9 cellular contexts compared by ENCODE assay signal in the genomic region with DNA sequence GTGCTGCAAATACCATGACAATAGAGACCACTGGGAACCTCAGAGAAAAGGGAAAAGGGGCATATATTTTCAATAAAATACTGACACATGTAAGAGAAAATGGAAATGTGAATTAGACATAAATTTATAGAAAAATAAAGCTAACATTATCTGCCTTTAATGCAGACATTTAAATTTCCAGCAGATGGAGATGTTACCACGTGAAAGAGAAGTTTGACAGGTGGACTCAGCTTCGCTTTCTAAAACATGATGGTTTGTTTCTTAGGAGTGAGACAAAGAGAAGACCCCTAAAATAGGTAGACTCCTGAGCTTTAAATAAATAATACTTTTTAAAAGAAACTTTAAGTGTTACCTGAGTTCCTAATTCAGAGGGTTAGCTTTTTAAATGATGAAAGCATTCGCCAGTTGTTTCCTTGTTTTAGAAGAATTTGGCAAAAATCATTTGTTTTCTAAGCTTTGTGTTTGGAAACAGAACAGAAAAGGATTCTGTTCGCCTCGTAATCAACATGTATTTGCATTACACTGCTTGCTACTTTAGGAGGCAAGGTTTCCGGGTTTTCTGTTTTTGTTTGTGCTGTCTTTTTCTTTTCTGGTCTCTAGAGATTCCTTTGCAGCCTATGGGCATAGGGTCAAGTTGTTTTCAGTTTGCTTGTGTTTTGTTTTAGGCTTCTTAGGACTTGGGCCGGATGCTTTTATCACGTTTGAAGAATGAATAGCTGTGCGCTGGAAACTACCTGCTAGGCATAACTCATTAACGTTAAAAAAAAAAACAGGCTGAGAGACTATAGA.
DNase-seq lines count a peak whose midpoint lies in the region; ATAC-seq, FAIRE-seq and TF ChIP-seq lines count a peak whose summit lies in the region.
"Had no signal": no experiment of that assay in that cellular context is flagged by ENCODE, and none has a peak within 500 bp of the region (broad histone marks: within the 10 kb centered on the region; RNA-seq: fewer than 3 reads in every experiment).

No MANE protein-coding gene starts in this region.

- POLR2A ChIA-PET in A549 (lab: Yijun Ruan, JAX) = interaction anchor here (1.0 kb wide), 2 partner anchors 25 to 54 kb away, joined by 3 read pairs; no protein-coding TSS in a partner anchor

- no peak for TF ChIP-seq POLR2A in A549 (IDR thresholded peaks at IDR 0.05; ENCODE audit: low read length)

- peaks cover 6% of the 10 kb centered on the region for H3K36me3 Mint-ChIP-seq in HFFc6 (ENCODE audit: low read depth)

- no peaks in the 10 kb centered on the region for H3K9me3 Mint-ChIP-seq in HFFc6

- DNase-seq in A549 (ENCODE audit: low read depth in 1 of 2, low spot score in 1 of 2) (peak in 1 of 2 experiments; percentile 56), HFFc6 (no peak), astrocyte of the spinal cord (ENCODE audit: low read depth, low spot score) (peak; percentile 38), left kidney (ENCODE audit: low read depth, low spot score) (peak; percentile 63), NOMO-1 treated with dmso at 0.1 percent for 144 hours (lab: John Stamatoyannopoulos, UW; ENCODE audit: unreplicated experiment) (no peak)

- H3K4me3 Mint-ChIP-seq in HFFc6 = no peak overlapping the region

- H3K27ac ChIP-seq in A549 = peak overlapping the region; percentile 60 to 69

- H3K4me3 ChIP-seq in A549 (no peak overlapping the region), astrocyte of the spinal cord (ENCODE audit: low read depth, low read length) (no peak overlapping the region)
- H3K4me3 ChIP-seq: lung had no signal

- peak; percentile 83 for TF ChIP-seq CTCF in A549 (IDR thresholded peaks at IDR 0.05)
- peak; percentile 65 for TF ChIP-seq CTCF in HFFc6 (IDR thresholded peaks at IDR 0.05)
- peak; percentile 23 for TF ChIP-seq CTCF in astrocyte of the spinal cord (IDR thresholded peaks at IDR 0.05; ENCODE audit: low read depth, low read length)

- no peak for TF ChIP-seq EP300 in A549 (IDR thresholded peaks at IDR 0.05)

- no peaks in the 10 kb centered on the region for H3K27me3 Mint-ChIP-seq in HFFc6 (ENCODE audit: insufficient read depth)

- H3K4me1 ChIP-seq in A549 = peaks cover 40% of the 10 kb centered on the region

- peak overlapping the region; percentile 7; the same call in 1 of the 3 replicates for H3K4me2 ChIP-seq in A549

- 65% methylated on average over 10 of the region's 10 CpGs for WGBS in A549 (ENCODE audit: missing lambda C conversion rate)

- H3K4me1 Mint-ChIP-seq in HFFc6 (ENCODE audit: low read depth) = peaks cover 6% of the 10 kb centered on the region

- H3K27ac Mint-ChIP-seq in HFFc6 = no peak overlapping the region

- in situ Hi-C loops in astrocyte of the spinal cord (cut with HindIII; ENCODE audit: low sequenced_read_pairs) = no loop called here

- TF ChIP-seq RAD21 in A549 (conservative IDR thresholded peaks at IDR 0.05 in 1 of 2, IDR thresholded peaks at IDR 0.05 in 1 of 2) = peak; percentile 84 to 89

- CTCF ChIA-PET in A549 (lab: Yijun Ruan, JAX) = interaction anchor here (0.7 to 5.9 kb wide), 40 partner anchors 8 to 769 kb away, joined by 3 to 49 read pairs (median 4); no protein-coding TSS in a partner anchor

- H3K9me3 ChIP-seq in A549 = peaks cover 7% of the 10 kb centered on the region; the same call in 1 of the 3 replicates

- peak; percentile 54 to 66; a peak in 4 of 6 replicates for ATAC-seq in A549
- no peak for ATAC-seq in HG02884 (IDR thresholded peaks at IDR 0.05; ENCODE audit: unreplicated experiment)
- ATAC-seq in HG02588 (IDR thresholded peaks at IDR 0.05; ENCODE audit: unreplicated experiment) = no peak
- ATAC-seq in GM18861 (IDR thresholded peaks at IDR 0.05; ENCODE audit: unreplicated experiment) = no peak

- peak; percentile 84 for FAIRE-seq in A549 (lab: Jason Lieb, UNC)

TF ChIP-seq in A549, 52 proteins besides CTCF, POLR2A, EP300 and RAD21:
- TF ChIP-seq SMC3 (IDR thresholded peaks at IDR 0.05) = peak; percentile 84
- TF ChIP-seq, protein P1, sequence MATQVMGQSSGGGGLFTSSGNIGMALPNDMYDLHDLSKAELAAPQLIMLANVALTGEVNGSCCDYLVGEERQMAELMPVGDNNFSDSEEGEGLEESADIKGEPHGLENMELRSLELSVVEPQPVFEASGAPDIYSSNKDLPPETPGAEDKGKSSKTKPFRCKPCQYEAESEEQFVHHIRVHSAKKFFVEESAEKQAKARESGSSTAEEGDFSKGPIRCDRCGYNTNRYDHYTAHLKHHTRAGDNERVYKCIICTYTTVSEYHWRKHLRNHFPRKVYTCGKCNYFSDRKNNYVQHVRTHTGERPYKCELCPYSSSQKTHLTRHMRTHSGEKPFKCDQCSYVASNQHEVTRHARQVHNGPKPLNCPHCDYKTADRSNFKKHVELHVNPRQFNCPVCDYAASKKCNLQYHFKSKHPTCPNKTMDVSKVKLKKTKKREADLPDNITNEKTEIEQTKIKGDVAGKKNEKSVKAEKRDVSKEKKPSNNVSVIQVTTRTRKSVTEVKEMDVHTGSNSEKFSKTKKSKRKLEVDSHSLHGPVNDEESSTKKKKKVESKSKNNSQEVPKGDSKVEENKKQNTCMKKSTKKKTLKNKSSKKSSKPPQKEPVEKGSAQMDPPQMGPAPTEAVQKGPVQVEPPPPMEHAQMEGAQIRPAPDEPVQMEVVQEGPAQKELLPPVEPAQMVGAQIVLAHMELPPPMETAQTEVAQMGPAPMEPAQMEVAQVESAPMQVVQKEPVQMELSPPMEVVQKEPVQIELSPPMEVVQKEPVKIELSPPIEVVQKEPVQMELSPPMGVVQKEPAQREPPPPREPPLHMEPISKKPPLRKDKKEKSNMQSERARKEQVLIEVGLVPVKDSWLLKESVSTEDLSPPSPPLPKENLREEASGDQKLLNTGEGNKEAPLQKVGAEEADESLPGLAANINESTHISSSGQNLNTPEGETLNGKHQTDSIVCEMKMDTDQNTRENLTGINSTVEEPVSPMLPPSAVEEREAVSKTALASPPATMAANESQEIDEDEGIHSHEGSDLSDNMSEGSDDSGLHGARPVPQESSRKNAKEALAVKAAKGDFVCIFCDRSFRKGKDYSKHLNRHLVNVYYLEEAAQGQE (IDR thresholded peaks at IDR 0.05) = no peak
TF ChIP-seq in A549: peak in this region for 1.

Comparison
In these comparisons a context has a peak if more than half of its experiments do, and no peak if none do; other contexts are left out.
1. ATAC-seq: peak in A549 (2 of 2); none in HG02884 (single experiment), HG02588 (single experiment) and GM18861 (single experiment).
2. DNase-seq: peak in astrocyte of the spinal cord (single experiment) and left kidney (single experiment); none in HFFc6 (single experiment) and NOMO-1 treated with dmso at 0.1 percent for 144 hours (single experiment).
3. CTCF ChIP-seq: peak in every context shown above with its lines; median percentile 83 in A549; 65 in HFFc6; 23 in astrocyte of the spinal cord.